ENCODE assay signal across 8 cellular contexts in the genomic region with DNA sequence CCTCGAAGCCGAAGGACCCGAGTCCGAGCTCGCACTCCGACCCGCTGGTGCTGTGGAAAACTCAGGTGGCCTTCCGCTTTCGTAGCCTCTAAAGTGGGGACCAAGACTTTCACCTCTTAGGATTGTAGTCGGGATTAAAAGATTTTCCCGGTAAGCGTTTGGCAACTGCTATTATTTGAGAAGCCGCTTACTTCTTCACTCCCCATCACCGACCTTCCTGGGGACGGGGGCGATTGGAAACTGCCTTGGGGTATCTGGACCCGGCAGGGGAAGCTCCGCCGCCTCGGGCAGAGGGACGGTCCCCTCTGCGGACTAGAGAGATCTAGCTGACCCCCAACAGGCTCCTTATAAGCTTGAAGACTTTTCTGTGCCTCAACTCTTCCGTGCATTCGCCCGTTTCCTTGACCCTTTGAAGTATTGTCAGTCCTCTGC. TPM values are rescaled to one million over a fixed set of nuclear protein-coding genes. Genes with fewer than 3 reads are reported as not detected.
DNase-seq lines count a peak whose midpoint lies in the region; ATAC-seq, FAIRE-seq and TF ChIP-seq lines count a peak whose summit lies in the region.

No MANE protein-coding gene starts in this region.

- FAIRE-seq in astrocyte (lab: Jason Lieb, UNC), result no peak

- H4K20me1 ChIP-seq in astrocyte (ENCODE audit: insufficient read depth, low read length), result peaks cover 20% of the 10 kb centered on the region

- H3K9me3 Mint-ChIP-seq in astrocyte (ENCODE audit: unreplicated experiment), result no peaks in the 10 kb centered on the region
- H3K9me3 Mint-ChIP-seq in type B pancreatic cell, result no peaks in the 10 kb centered on the region

- no peak for TF ChIP-seq CTCF in left ventricle myocardium inferior (IDR thresholded peaks at IDR 0.05; ENCODE audit: borderline replicate concordance)
- no peak for TF ChIP-seq CTCF in astrocyte (IDR thresholded peaks at IDR 0.05; ENCODE audit: insufficient read depth, low read depth, low read length)
- TF ChIP-seq CTCF in lower leg skin (IDR thresholded peaks at IDR 0.05), result no peak
- no peak for TF ChIP-seq CTCF in type B pancreatic cell (conservative IDR thresholded peaks at IDR 0.05)

- ATAC-seq in Right ventricle myocardium inferior, result no peak
- no peak for ATAC-seq in GM21529 (IDR thresholded peaks at IDR 0.05; ENCODE audit: unreplicated experiment)

- peaks cover 42% of the 10 kb centered on the region for H3K79me2 ChIP-seq in astrocyte (ENCODE audit: insufficient read depth, low read length)

- H3K9ac ChIP-seq in astrocyte (ENCODE audit: low read length), result peak overlapping the region; percentile 90

- H3K4me1 Mint-ChIP-seq in astrocyte (ENCODE audit: low read depth, unreplicated experiment) (peaks cover 19% of the 10 kb centered on the region), type B pancreatic cell (ENCODE audit: unreplicated experiment) (peaks cover 26% of the 10 kb centered on the region)

- H3K27me3 ChIP-seq in left ventricle myocardium inferior (ENCODE audit: low read depth), result no peaks in the 10 kb centered on the region
- H3K27me3 ChIP-seq in astrocyte (ENCODE audit: insufficient read depth, low read length), result no peaks in the 10 kb centered on the region

- 2% methylated on average over 24 to 25 of the region's 25 CpGs for WGBS in lower leg skin, 2 donors

- H2AFZ ChIP-seq in astrocyte (ENCODE audit: low read depth, low read length), result peak overlapping the region; percentile 82

- H3K27ac Mint-ChIP-seq in astrocyte (ENCODE audit: unreplicated experiment) (peak overlapping the region; percentile 84), type B pancreatic cell (peak overlapping the region; percentile 75)

- intact Hi-C loops in left ventricle myocardium inferior (cut with micrococcal nuclease), result no loop called here
- intact Hi-C loops in Right ventricle myocardium inferior (cut with DNase I), result loop anchor here (1.0 to 10.0 kb wide), 2 partner anchors 18 to 259 kb away; a partner anchor contains a TSS
- intact Hi-C loops in lower leg skin (cut with DNase I; ENCODE audit: low total_unique reads), result no loop called here

- H3K4me2 ChIP-seq in astrocyte (ENCODE audit: low read length), result peak overlapping the region; percentile 96

- H3K4me1 ChIP-seq in left ventricle myocardium inferior, result peaks cover 95% of the 10 kb centered on the region
- peaks cover 17% of the 10 kb centered on the region for H3K4me1 ChIP-seq in astrocyte (ENCODE audit: insufficient read depth, low read length)

- H3K4me3 ChIP-seq in left ventricle myocardium inferior (peak overlapping the region; percentile 76), astrocyte (ENCODE audit: insufficient read depth, low read depth, low read length) (peak overlapping the region; percentile 85), lower leg skin (ENCODE audit: low read depth, poor library complexity, severe bottlenecking) (peak overlapping the region; percentile 80)

- no peaks in the 10 kb centered on the region for H3K9me3 ChIP-seq in left ventricle myocardium inferior (replicated peaks)
- H3K9me3 ChIP-seq in astrocyte (ENCODE audit: insufficient read depth, low read depth, low read length), result no peaks in the 10 kb centered on the region

- no peaks in the 10 kb centered on the region for H3K36me3 Mint-ChIP-seq in astrocyte (ENCODE audit: low read depth, unreplicated experiment)
- H3K36me3 Mint-ChIP-seq in type B pancreatic cell, result no peaks in the 10 kb centered on the region

- DNase-seq in left ventricle myocardium inferior (no peak), Right ventricle myocardium inferior (ENCODE audit: missing footprints) (no peak), astrocyte (ENCODE audit: low read depth) (no peak), lower leg skin (ENCODE audit: low spot score in 2 of 2) (no peak), type B pancreatic cell (ENCODE audit: extremely low spot score, unreplicated experiment) (no peak), SKM-1 (lab: John Stamatoyannopoulos, UW; ENCODE audit: unreplicated experiment) (no peak)
- DNase-seq in stimulated activated CD4-positive, alpha-beta T cell treated with anti-CD3 and anti-CD28 coated beads, Interleukin-15, amount 100 ng/mL, for 24 hours, result no peak

- H3K27ac ChIP-seq in left ventricle myocardium inferior (replicated peaks) (peak overlapping the region; percentile 85), astrocyte (ENCODE audit: low read depth, low read length) (peak overlapping the region; percentile 77)

- H3K4me3 Mint-ChIP-seq in astrocyte (ENCODE audit: unreplicated experiment) (peak overlapping the region; percentile 82), type B pancreatic cell (peak overlapping the region; percentile 84)

- H3K36me3 ChIP-seq in left ventricle myocardium inferior (no peaks in the 10 kb centered on the region), astrocyte (ENCODE audit: insufficient read depth, low read length) (no peaks in the 10 kb centered on the region)

- no peaks in the 10 kb centered on the region for H3K27me3 Mint-ChIP-seq in astrocyte (ENCODE audit: low read depth, unreplicated experiment)
- H3K27me3 Mint-ChIP-seq in type B pancreatic cell, result no peaks in the 10 kb centered on the region

- TF ChIP-seq POLR2A in lower leg skin (IDR thresholded peaks at IDR 0.05), result no peak

RNA-seq across cellular contexts. Expression of a gene that starts 0.7 kb away (rescaled TPM):
- total RNA-seq in left ventricle myocardium inferior (19.8 TPM), Right ventricle myocardium inferior (20.7 TPM), astrocyte (35.6 TPM in 2 replicates), lower leg skin (10 to 100 TPM; 46.3 to 82.9 (median 67.4) TPM), type B pancreatic cell (ENCODE audit: low replicate concordance) (38.3 and 40.4 TPM in 2 replicates)

RNA-seq across cellular contexts. Expression of a gene that starts 17.4 kb away (rescaled TPM):
- total RNA-seq in left ventricle myocardium inferior (13.7 TPM), Right ventricle myocardium inferior (18.0 TPM), astrocyte (32.8 and 35.2 TPM in 2 replicates), lower leg skin (10 to 100 TPM; 13.9 to 30.8 (median 23.0) TPM), type B pancreatic cell (ENCODE audit: low replicate concordance) (25.7 and 35.9 TPM in 2 replicates)
